ENCODE assay signal across 9 cellular contexts in the genomic region with DNA sequence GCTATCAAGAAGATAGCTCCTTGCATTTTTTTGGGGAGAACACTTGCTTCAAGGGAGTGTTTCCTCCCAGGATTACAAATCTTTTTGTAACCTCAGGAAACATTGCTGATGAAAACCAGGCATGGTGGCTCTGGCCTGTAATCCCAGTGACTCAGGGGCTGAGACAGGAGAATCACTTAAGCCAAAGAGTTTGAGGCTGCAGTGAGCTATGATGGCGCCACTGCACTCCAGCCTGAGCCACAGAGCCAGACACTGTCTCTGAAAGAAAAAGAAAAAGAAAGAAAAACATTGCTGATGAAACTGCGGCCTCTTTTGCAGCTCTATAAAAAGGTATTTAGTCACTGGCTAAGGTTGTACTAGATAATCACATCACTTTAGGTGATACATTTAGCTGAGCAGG. TPM values are rescaled to one million over a fixed set of nuclear protein-coding genes. Genes with fewer than 3 reads are reported as not detected.
DNase-seq lines count a peak whose midpoint lies in the region; ATAC-seq and TF ChIP-seq lines count a peak whose summit lies in the region.
"Had no signal": no experiment of that assay in that cellular context is flagged by ENCODE, and none has a peak within 500 bp of the region (broad histone marks: within the 10 kb centered on the region; RNA-seq: fewer than 3 reads in every experiment).

No MANE protein-coding gene starts in this region.

- H3K9me3 Mint-ChIP-seq in effector memory CD8-positive, alpha-beta T cell = no peaks in the 10 kb centered on the region

- no peak for TF ChIP-seq POLR2A in sigmoid colon (IDR thresholded peaks at IDR 0.05)

- TF ChIP-seq CTCF in GM10266 (IDR thresholded peaks at IDR 0.05; ENCODE audit: control insufficient read depth, insufficient read depth, low read depth, missing control alignments) (peak; percentile 12), sigmoid colon (IDR thresholded peaks at IDR 0.05) (no peak)

- H3K4me1 Mint-ChIP-seq in effector memory CD8-positive, alpha-beta T cell (ENCODE audit: low read depth in 2 of 2) = peaks cover 23 to 26% of the 10 kb centered on the region in 2 donors

- H3K27me3 Mint-ChIP-seq in effector memory CD8-positive, alpha-beta T cell = no peaks in the 10 kb centered on the region

- DNase-seq in GM10266 (ENCODE audit: extremely low spot score) (no peak), NCI-H69 (lab: John Stamatoyannopoulos, UW) (peak; percentile 39), ecto neural progenitor cell (ENCODE audit: low spot score) (peak; percentile 42), sigmoid colon (peak; percentile 73)
- DNase-seq in effector memory CD8-positive, alpha-beta T cell = no peak
- no peak for DNase-seq in effector CD8-positive, alpha-beta T cell (lab: John Stamatoyannopoulos, UW)
- DNase-seq: NCI-H524 treated with DMSO at 0.1 percent for 48 hours had no signal

- H3K27me3 ChIP-seq in sigmoid colon = no peaks in the 10 kb centered on the region

- H3K4me3 ChIP-seq in sigmoid colon = peak overlapping the region in 1 of 4 donors; percentile 50

- H3K4me3 Mint-ChIP-seq in effector memory CD8-positive, alpha-beta T cell = no peak overlapping the region

- WGBS in sigmoid colon, 2 donors = 78 to 81% methylated on average over 2 of the region's 2 CpGs

- H3K4me1 ChIP-seq in sigmoid colon = peaks cover 0 to 26% (median 20%) of the 10 kb centered on the region in 4 donors

- H3K9me3 ChIP-seq in sigmoid colon = no peaks in the 10 kb centered on the region

- peaks cover 14% of the 10 kb centered on the region for H3K36me3 Mint-ChIP-seq in effector memory CD8-positive, alpha-beta T cell (ENCODE audit: insufficient read depth)

- no peak for ATAC-seq in effector memory CD8-positive, alpha-beta T cell (replicated peaks)
- no peak for ATAC-seq in GM21619 (IDR thresholded peaks at IDR 0.05; ENCODE audit: unreplicated experiment)
- no peak for ATAC-seq in GM21825 (IDR thresholded peaks at IDR 0.05; ENCODE audit: unreplicated experiment)

- H3K27ac ChIP-seq in sigmoid colon = peak overlapping the region; percentile 88 to 92 (median 91)

- no peak overlapping the region for H3K27ac Mint-ChIP-seq in effector memory CD8-positive, alpha-beta T cell

- TF ChIP-seq EP300 in sigmoid colon (IDR thresholded peaks at IDR 0.05) = no peak

- intact Hi-C loops in sigmoid colon (cut with DNase I) = no loop called here

- no peaks in the 10 kb centered on the region for H3K36me3 ChIP-seq in sigmoid colon

RNA-seq across cellular contexts. Expression of gene RNU1-2, which starts 7.3 kb away (rescaled TPM):
- under 1 TPM; under 0.01 TPM for total RNA-seq in sigmoid colon
- not detected for polyA plus RNA-seq in sigmoid colon

RNA-seq across cellular contexts. Expression of gene CROCC, which starts 18.7 kb away (rescaled TPM):
- total RNA-seq in sigmoid colon = 10 to 100 TPM; 11.4 to 25.5 (median 20.3) TPM
- polyA plus RNA-seq in sigmoid colon = 10 to 100 TPM in 1 of 3 donors, 1 to 10 TPM in 2; 3.5 to 24.3 (median 7.8) TPM

Comparison
In these comparisons a context has a peak if more than half of its experiments do, and no peak if none do; other contexts are left out.
1. DNase-seq: peak in NCI-H69 (single experiment), ecto neural progenitor cell (single experiment) and sigmoid colon (single experiment); none in GM10266 (single experiment), effector memory CD8-positive, alpha-beta T cell (0 of 3) and effector CD8-positive, alpha-beta T cell (single experiment).